ENCODE assay signal across 1 cellular context in genomic region chrX:78366576-78366975, GRCh38.
TF ChIP-seq lines count a peak whose summit lies in the region.

No MANE protein-coding gene starts in this region.

TF ChIP-seq in A549, 52 proteins besides CTCF, POLR2A, EP300 and RAD21 (continued from another document):
- no peak for TF ChIP-seq HES2 (IDR thresholded peaks at IDR 0.05)
- TF ChIP-seq EHMT2 (IDR thresholded peaks at IDR 0.05; ENCODE audit: low read depth): no peak
- no peak for TF ChIP-seq ELK1 (IDR thresholded peaks at IDR 0.05; ENCODE audit: low read depth, low read length)
- no peak for TF ChIP-seq NFE2L2 (conservative IDR thresholded peaks at IDR 0.05; ENCODE audit: low read length)
- no peak for TF ChIP-seq ZNF302 (CRISPR knock-in tag; IDR thresholded peaks at IDR 0.05)
- no peak for TF ChIP-seq HOXB5 (CRISPR knock-in tag; IDR thresholded peaks at IDR 0.05)
- TF ChIP-seq KDM1A (IDR thresholded peaks at IDR 0.05; ENCODE audit: low read depth): no peak
- no peak for TF ChIP-seq CHD4 (IDR thresholded peaks at IDR 0.05; ENCODE audit: borderline replicate concordance)
TF ChIP-seq in A549: peak in this region for 0.
